2 cellular contexts compared by ENCODE assay signal in genomic region chr1:62228139-62228882, GRCh38.
TF ChIP-seq lines count a peak whose summit lies in the region.

No MANE protein-coding gene starts in this region.

TF ChIP-seq in HepG2, 621 proteins besides CTCF, POLR2A, EP300 and RAD21:
- TF ChIP-seq MXD1 (CRISPR knock-in tag; IDR thresholded peaks at IDR 0.05) (no peak), ZNF687 (CRISPR knock-in tag; IDR thresholded peaks at IDR 0.05) (0 out of 2 replicates have a peak, but pooled peaks have one; percentile 34), ZNF605 (CRISPR knock-in tag; IDR thresholded peaks at IDR 0.05) (peak; percentile 57; the same call in 1 of the 2 replicates), ZMYM2 (CRISPR knock-in tag; IDR thresholded peaks at IDR 0.05) (peak; percentile 42; the same call in 1 of the 2 replicates), GPN1 (CRISPR knock-in tag; IDR thresholded peaks at IDR 0.05; ENCODE audit: borderline replicate concordance) (no peak), ZBTB20 (CRISPR knock-in tag; IDR thresholded peaks at IDR 0.05; ENCODE audit: borderline replicate concordance, low read depth) (no peak), FOXO4 (CRISPR knock-in tag; conservative IDR thresholded peaks at IDR 0.05) (0 out of 2 replicates have a peak, but pooled peaks have one; percentile 55), DRAP1 (CRISPR knock-in tag; IDR thresholded peaks at IDR 0.05) (no peak), SOX13 (IDR thresholded peaks at IDR 0.05) (no peak), SOX13 (CRISPR knock-in tag; conservative IDR thresholded peaks at IDR 0.05 in 1 of 2, IDR thresholded peaks at IDR 0.05 in 1 of 2) (no peak), ZNF143 (CRISPR knock-in tag; IDR thresholded peaks at IDR 0.05) (0 out of 2 replicates have a peak, but pooled peaks have one; percentile 26), ZNF768 (CRISPR knock-in tag; IDR thresholded peaks at IDR 0.05) (peak; percentile 74; the same call in 1 of the 2 replicates)
TF ChIP-seq in HepG2: peak in this region for 6.

TF ChIP-seq in H1, 55 proteins besides CTCF, POLR2A, EP300 and RAD21:
- TF ChIP-seq CTBP2 (IDR thresholded peaks at IDR 0.05; ENCODE audit: borderline replicate concordance, insufficient read depth, insufficient read length, low read length) (no peak), MAX (IDR thresholded peaks at IDR 0.05) (0 out of 2 replicates have a peak, but pooled peaks have one; percentile 33), KDM5A (IDR thresholded peaks at IDR 0.05; ENCODE audit: low read length) (no peak), RXRA (IDR thresholded peaks at IDR 0.05; ENCODE audit: insufficient read depth, low read depth, low read length) (no peak), NRF1 (IDR thresholded peaks at IDR 0.05; ENCODE audit: low read depth, low read length) (no peak), CHD1 (IDR thresholded peaks at IDR 0.05; ENCODE audit: low read depth, low read length) (no peak), NANOG (IDR thresholded peaks at IDR 0.05; ENCODE audit: insufficient read depth, low read depth, low read length, poor library complexity, severe bottlenecking) (no peak), SUZ12 (IDR thresholded peaks at IDR 0.05; ENCODE audit: low read length) (no peak)
TF ChIP-seq in H1: peak in this region for 1.
